In the genomic region with DNA sequence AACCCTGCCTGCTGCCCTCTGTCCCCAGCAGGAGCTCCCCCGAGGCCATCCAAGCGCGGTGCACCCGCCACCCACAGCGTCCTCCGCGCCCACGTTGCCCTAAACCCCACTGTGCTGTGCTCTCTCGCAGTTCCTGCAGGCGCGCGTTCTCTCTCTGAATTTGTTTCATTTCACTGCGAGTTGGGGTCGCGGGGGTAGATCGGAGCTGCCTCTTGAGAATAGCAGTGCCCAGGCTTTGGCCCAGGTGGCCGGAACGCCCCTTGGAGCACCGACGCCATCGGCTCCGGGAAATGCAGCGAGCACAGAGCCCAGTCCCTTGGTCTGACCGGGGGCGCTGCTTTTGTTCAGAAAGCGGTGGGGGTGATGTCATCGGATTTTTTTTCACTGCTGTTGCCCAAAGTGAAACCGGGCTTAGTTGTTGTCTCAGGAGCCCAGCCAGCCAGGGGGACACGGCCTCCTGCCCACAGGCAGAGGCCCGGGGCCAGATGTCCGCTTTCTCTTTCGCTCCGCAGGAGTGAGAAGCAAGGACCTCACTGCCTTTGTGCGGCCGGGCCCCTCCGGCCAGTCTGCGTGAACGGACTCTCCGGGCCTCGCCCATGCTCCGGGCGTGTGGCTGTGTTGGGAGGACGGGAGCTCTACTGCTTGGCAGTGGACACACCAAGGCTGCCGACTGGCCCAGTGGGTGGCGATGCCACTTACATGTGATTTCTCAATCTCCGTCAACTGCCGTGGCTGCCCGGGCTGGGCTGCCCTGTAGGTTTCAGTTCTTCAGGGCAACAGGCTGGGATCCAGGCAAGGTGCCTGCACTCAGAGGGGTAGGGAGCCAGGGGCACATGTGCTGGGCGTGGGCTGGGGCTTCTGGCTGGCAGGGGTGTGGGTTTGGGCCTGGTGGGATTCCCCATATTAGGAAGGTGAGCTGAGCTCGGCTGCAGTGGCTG, we compare ENCODE assay signal across 1 cellular context.
TF ChIP-seq lines count a peak whose summit lies in the region.

No MANE protein-coding gene starts in this region.

TF ChIP-seq in HepG2, 621 proteins besides CTCF, POLR2A, EP300 and RAD21 (continues in another document):
- TF ChIP-seq, protein P1, sequence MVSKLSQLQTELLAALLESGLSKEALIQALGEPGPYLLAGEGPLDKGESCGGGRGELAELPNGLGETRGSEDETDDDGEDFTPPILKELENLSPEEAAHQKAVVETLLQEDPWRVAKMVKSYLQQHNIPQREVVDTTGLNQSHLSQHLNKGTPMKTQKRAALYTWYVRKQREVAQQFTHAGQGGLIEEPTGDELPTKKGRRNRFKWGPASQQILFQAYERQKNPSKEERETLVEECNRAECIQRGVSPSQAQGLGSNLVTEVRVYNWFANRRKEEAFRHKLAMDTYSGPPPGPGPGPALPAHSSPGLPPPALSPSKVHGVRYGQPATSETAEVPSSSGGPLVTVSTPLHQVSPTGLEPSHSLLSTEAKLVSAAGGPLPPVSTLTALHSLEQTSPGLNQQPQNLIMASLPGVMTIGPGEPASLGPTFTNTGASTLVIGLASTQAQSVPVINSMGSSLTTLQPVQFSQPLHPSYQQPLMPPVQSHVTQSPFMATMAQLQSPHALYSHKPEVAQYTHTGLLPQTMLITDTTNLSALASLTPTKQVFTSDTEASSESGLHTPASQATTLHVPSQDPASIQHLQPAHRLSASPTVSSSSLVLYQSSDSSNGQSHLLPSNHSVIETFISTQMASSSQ (IDR thresholded peaks at IDR 0.05; ENCODE audit: low read depth) = no peak
- TF ChIP-seq, protein P1 (CRISPR knock-in tag; IDR thresholded peaks at IDR 0.05; ENCODE audit: borderline replicate concordance) = no peak
- TF ChIP-seq ZNF678 (CRISPR knock-in tag; IDR thresholded peaks at IDR 0.05) (no peak), SALL1 (CRISPR knock-in tag; IDR thresholded peaks at IDR 0.05) (no peak; the same call in 1 of the 2 replicates), RFX5 (IDR thresholded peaks at IDR 0.05; ENCODE audit: low read depth, low read length) (no peak), ZNF83 (CRISPR knock-in tag; IDR thresholded peaks at IDR 0.05; ENCODE audit: borderline replicate concordance) (no peak), DNMT1 (CRISPR knock-in tag; IDR thresholded peaks at IDR 0.05) (no peak), HIC2 (CRISPR knock-in tag; IDR thresholded peaks at IDR 0.05; ENCODE audit: low read depth) (peak; percentile 70; the same call in 1 of the 2 replicates), ZNF326 (CRISPR knock-in tag; IDR thresholded peaks at IDR 0.05; ENCODE audit: borderline replicate concordance) (no peak), TBP (CRISPR knock-in tag; IDR thresholded peaks at IDR 0.05) (no peak), ZNF770 (CRISPR knock-in tag; IDR thresholded peaks at IDR 0.05) (peak; percentile 39; the same call in 1 of the 2 replicates), ZNF430 (CRISPR knock-in tag; IDR thresholded peaks at IDR 0.05) (no peak), MXI1 (IDR thresholded peaks at IDR 0.05; ENCODE audit: borderline replicate concordance, low read depth, low read length) (peak; percentile 15; the same call in 1 of the 3 replicates), ZNF614 (CRISPR knock-in tag; IDR thresholded peaks at IDR 0.05; ENCODE audit: borderline replicate concordance) (no peak), ZNF12 (CRISPR knock-in tag; IDR thresholded peaks at IDR 0.05) (no peak), ZNF615 (CRISPR knock-in tag; IDR thresholded peaks at IDR 0.05; ENCODE audit: borderline replicate concordance) (no peak), CEBPB (IDR thresholded peaks at IDR 0.05; ENCODE audit: borderline replicate concordance, low read depth, low read length) (no peak), HOXA7 (CRISPR knock-in tag; IDR thresholded peaks at IDR 0.05) (no peak), FOXO1 (CRISPR knock-in tag; IDR thresholded peaks at IDR 0.05) (no peak), KDM4B (CRISPR knock-in tag; IDR thresholded peaks at IDR 0.05) (no peak), MAZ (IDR thresholded peaks at IDR 0.05; ENCODE audit: borderline replicate concordance, low read depth, low read length) (no peak), MAZ (CRISPR knock-in tag; IDR thresholded peaks at IDR 0.05; ENCODE audit: low read depth) (0 out of 2 replicates have a peak, but pooled peaks have one; percentile 5), ZNF333 (CRISPR knock-in tag; IDR thresholded peaks at IDR 0.05; ENCODE audit: borderline replicate concordance) (no peak; the same call in 1 of the 2 replicates), DNMT3B (CRISPR knock-in tag; conservative IDR thresholded peaks at IDR 0.05) (no peak), ZMAT3 (CRISPR knock-in tag; conservative IDR thresholded peaks at IDR 0.05) (0 out of 2 replicates have a peak, but pooled peaks have one; percentile 25), TOPORS (CRISPR knock-in tag; IDR thresholded peaks at IDR 0.05) (no peak), ZBTB1 (CRISPR knock-in tag; IDR thresholded peaks at IDR 0.05; ENCODE audit: borderline replicate concordance) (no peak), ZNF839 (CRISPR knock-in tag; IDR thresholded peaks at IDR 0.05; ENCODE audit: borderline replicate concordance) (no peak), ZNF235 (CRISPR knock-in tag; IDR thresholded peaks at IDR 0.05; ENCODE audit: borderline replicate concordance) (peak; percentile 57), TP53 (CRISPR knock-in tag; conservative IDR thresholded peaks at IDR 0.05) (no peak), MTA1 (CRISPR knock-in tag; IDR thresholded peaks at IDR 0.05; ENCODE audit: borderline replicate concordance) (no peak), YEATS2 (CRISPR knock-in tag; IDR thresholded peaks at IDR 0.05; ENCODE audit: borderline replicate concordance) (no peak), U2AF1 (optimal IDR thresholded peaks at IDR 0.05; ENCODE audit: low read depth, low read length) (no peak)
- TF ChIP-seq, protein P2, sequence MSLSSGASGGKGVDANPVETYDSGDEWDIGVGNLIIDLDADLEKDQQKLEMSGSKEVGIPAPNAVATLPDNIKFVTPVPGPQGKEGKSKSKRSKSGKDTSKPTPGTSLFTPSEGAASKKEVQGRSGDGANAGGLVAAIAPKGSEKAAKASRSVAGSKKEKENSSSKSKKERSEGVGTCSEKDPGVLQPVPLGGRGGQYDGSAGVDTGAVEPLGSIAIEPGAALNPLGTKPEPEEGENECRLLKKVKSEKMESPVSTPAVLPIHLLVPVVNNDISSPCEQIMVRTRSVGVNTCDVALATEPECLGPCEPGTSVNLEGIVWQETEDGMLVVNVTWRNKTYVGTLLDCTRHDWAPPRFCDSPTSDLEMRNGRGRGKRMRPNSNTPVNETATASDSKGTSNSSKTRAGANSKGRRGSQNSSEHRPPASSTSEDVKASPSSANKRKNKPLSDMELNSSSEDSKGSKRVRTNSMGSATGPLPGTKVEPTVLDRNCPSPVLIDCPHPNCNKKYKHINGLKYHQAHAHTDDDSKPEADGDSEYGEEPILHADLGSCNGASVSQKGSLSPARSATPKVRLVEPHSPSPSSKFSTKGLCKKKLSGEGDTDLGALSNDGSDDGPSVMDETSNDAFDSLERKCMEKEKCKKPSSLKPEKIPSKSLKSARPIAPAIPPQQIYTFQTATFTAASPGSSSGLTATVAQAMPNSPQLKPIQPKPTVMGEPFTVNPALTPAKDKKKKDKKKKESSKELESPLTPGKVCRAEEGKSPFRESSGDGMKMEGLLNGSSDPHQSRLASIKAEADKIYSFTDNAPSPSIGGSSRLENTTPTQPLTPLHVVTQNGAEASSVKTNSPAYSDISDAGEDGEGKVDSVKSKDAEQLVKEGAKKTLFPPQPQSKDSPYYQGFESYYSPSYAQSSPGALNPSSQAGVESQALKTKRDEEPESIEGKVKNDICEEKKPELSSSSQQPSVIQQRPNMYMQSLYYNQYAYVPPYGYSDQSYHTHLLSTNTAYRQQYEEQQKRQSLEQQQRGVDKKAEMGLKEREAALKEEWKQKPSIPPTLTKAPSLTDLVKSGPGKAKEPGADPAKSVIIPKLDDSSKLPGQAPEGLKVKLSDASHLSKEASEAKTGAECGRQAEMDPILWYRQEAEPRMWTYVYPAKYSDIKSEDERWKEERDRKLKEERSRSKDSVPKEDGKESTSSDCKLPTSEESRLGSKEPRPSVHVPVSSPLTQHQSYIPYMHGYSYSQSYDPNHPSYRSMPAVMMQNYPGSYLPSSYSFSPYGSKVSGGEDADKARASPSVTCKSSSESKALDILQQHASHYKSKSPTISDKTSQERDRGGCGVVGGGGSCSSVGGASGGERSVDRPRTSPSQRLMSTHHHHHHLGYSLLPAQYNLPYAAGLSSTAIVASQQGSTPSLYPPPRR (CRISPR knock-in tag; IDR thresholded peaks at IDR 0.05; ENCODE audit: borderline replicate concordance) = no peak
- TF ChIP-seq, protein P3, sequence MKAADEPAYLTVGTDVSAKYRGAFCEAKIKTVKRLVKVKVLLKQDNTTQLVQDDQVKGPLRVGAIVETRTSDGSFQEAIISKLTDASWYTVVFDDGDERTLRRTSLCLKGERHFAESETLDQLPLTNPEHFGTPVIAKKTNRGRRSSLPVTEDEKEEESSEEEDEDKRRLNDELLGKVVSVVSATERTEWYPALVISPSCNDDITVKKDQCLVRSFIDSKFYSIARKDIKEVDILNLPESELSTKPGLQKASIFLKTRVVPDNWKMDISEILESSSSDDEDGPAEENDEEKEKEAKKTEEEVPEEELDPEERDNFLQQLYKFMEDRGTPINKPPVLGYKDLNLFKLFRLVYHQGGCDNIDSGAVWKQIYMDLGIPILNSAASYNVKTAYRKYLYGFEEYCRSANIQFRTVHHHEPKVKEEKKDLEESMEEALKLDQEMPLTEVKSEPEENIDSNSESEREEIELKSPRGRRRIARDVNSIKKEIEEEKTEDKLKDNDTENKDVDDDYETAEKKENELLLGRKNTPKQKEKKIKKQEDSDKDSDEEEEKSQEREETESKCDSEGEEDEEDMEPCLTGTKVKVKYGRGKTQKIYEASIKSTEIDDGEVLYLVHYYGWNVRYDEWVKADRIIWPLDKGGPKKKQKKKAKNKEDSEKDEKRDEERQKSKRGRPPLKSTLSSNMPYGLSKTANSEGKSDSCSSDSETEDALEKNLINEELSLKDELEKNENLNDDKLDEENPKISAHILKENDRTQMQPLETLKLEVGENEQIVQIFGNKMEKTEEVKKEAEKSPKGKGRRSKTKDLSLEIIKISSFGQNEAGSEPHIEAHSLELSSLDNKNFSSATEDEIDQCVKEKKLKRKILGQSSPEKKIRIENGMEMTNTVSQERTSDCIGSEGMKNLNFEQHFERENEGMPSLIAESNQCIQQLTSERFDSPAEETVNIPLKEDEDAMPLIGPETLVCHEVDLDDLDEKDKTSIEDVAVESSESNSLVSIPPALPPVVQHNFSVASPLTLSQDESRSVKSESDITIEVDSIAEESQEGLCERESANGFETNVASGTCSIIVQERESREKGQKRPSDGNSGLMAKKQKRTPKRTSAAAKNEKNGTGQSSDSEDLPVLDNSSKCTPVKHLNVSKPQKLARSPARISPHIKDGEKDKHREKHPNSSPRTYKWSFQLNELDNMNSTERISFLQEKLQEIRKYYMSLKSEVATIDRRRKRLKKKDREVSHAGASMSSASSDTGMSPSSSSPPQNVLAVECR (CRISPR knock-in tag; IDR thresholded peaks at IDR 0.05; ENCODE audit: borderline replicate concordance) = peak; percentile 62
- TF ChIP-seq, protein P4, sequence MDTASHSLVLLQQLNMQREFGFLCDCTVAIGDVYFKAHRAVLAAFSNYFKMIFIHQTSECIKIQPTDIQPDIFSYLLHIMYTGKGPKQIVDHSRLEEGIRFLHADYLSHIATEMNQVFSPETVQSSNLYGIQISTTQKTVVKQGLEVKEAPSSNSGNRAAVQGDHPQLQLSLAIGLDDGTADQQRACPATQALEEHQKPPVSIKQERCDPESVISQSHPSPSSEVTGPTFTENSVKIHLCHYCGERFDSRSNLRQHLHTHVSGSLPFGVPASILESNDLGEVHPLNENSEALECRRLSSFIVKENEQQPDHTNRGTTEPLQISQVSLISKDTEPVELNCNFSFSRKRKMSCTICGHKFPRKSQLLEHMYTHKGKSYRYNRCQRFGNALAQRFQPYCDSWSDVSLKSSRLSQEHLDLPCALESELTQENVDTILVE (CRISPR knock-in tag; IDR thresholded peaks at IDR 0.05) = no peak
- TF ChIP-seq, protein P5, sequence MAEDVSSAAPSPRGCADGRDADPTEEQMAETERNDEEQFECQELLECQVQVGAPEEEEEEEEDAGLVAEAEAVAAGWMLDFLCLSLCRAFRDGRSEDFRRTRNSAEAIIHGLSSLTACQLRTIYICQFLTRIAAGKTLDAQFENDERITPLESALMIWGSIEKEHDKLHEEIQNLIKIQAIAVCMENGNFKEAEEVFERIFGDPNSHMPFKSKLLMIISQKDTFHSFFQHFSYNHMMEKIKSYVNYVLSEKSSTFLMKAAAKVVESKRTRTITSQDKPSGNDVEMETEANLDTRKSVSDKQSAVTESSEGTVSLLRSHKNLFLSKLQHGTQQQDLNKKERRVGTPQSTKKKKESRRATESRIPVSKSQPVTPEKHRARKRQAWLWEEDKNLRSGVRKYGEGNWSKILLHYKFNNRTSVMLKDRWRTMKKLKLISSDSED (CRISPR knock-in tag; IDR thresholded peaks at IDR 0.05) = no peak
